Comparison of ENCODE assay signal across 21 cellular contexts in the genomic region with DNA sequence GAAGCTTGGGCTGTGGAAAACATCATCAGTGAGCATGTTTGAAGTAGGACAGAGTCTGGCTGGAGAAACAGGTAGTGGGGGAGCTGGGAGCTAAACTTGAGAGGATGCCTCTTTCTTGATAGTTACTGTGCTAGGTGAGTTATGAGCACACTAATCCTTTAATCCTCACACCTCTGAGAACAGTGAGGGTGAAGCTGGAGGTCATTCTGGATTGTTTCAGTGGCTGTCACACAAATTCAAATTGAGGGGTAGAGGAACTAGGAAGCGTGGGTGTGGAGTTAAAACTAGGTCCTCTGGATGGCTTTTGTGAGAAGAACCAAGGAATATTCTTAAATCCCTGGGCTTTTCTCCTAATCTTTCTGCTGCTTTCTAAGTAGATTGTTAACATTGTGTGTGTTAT. TPM values are rescaled to one million over a fixed set of nuclear protein-coding genes. Genes with fewer than 3 reads are reported as not detected.
DNase-seq lines count a peak whose midpoint lies in the region; FAIRE-seq and TF ChIP-seq lines count a peak whose summit lies in the region.
"Had no signal": no experiment of that assay in that cellular context is flagged by ENCODE, and none has a peak within 500 bp of the region (broad histone marks: within the 10 kb centered on the region; RNA-seq: fewer than 3 reads in every experiment).

No MANE protein-coding gene starts in this region.

- H3F3A ChIP-seq in PC-9 (ENCODE audit: insufficient read depth, low read depth): peaks cover 14% of the 10 kb centered on the region; the same call in 1 of the 2 replicates

- DNase-seq in breast epithelium (ENCODE audit: low spot score in 2 of 2) (no peak), MCF 10A (ENCODE audit: unreplicated experiment) (no peak), PC-9 (no peak), thyroid gland (no peak), D721Med (ENCODE audit: insufficient read length, low spot score) (no peak), MV-4-11 (lab: John Stamatoyannopoulos, UW) (no peak)
- DNase-seq in activated CD4-positive, alpha-beta memory T cell treated with anti-CD3 and anti-CD28 coated beads, Interleukin-2, amount 10 ng/mL, durations not matched to agents 7 days and 5 days: no peak
- DNase-seq: activated CD4-positive, alpha-beta T cell treated with anti-CD3 and anti-CD28 coated beads, Interleukin-2, amount 50 U/mL, for 1 hour; activated gamma-delta T cell; amniotic stem cell; central memory CD4-positive, alpha-beta T cell; GF-D8; left lung; NCI-H187 treated with DMSO at 0.1 percent for 48 hours; NCI-H510A; SIG-M5; stimulated activated naive B cell treated with anti-CD40 and anti-IgM and Interleukin-4, amounts not matched to agents 10 μg/mL and 1 μg/mL and 100 μg/mL, for 72 hours; upper lobe of left lung had no signal

- TF ChIP-seq CTCF in breast epithelium (IDR thresholded peaks at IDR 0.05) (no peak), MCF 10A (IDR thresholded peaks at IDR 0.05; ENCODE audit: unreplicated experiment) (no peak), PC-9 (conservative IDR thresholded peaks at IDR 0.05) (no peak), thyroid gland (IDR thresholded peaks at IDR 0.05) (no peak), D721Med (IDR thresholded peaks at IDR 0.05; ENCODE audit: insufficient read depth, missing control alignments) (no peak)

- peak overlapping the region; percentile 0 for H3K9ac ChIP-seq in mucosa of stomach (ENCODE audit: low read length)

- H2AFZ ChIP-seq in PC-9: no peak overlapping the region

- no peaks in the 10 kb centered on the region for H3K9me3 ChIP-seq in breast epithelium
- H3K9me3 ChIP-seq in PC-9 (ENCODE audit: insufficient read depth, low read depth): no peaks in the 10 kb centered on the region
- no peaks in the 10 kb centered on the region for H3K9me3 ChIP-seq in mucosa of stomach (ENCODE audit: control insufficient read depth, low read length)
- H3K9me3 ChIP-seq in thyroid gland: no peaks in the 10 kb centered on the region
- H3K9me3 ChIP-seq: HAP-1, left lung, upper lobe of left lung had no signal

- no peak overlapping the region for H3K4me3 ChIP-seq in breast epithelium
- H3K4me3 ChIP-seq in PC-9: no peak overlapping the region
- no peak overlapping the region for H3K4me3 ChIP-seq in mucosa of stomach (ENCODE audit: low read length)
- H3K4me3 ChIP-seq in thyroid gland (replicated peaks in 1 of 3): no peak overlapping the region
- H3K4me3 ChIP-seq: HAP-1, left lung had no signal

- H4K20me1 ChIP-seq in PC-9 (ENCODE audit: insufficient read depth): peaks cover 53% of the 10 kb centered on the region

- H3K27ac ChIP-seq in breast epithelium: peak overlapping the region; percentile 27 to 91
- no peak overlapping the region for H3K27ac ChIP-seq in PC-9
- peak overlapping the region; percentile 83 to 97 (median 92) for H3K27ac ChIP-seq in thyroid gland
- H3K27ac ChIP-seq: left lung, upper lobe of left lung had no signal

- intact Hi-C loops in breast epithelium (cut with DNase I; ENCODE audit: low total_unique reads) (no loop called here), MCF 10A (cut with micrococcal nuclease) (loop anchor here (10.0 kb wide), 2 partner anchors 103 to 253 kb away; a partner anchor contains a TSS), PC-9 (cut with micrococcal nuclease; ENCODE audit: unreplicated experiment) (loop anchor here (10.0 kb wide), 1 partner anchor 393 kb away; no protein-coding TSS in a partner anchor), thyroid gland (cut with DNase I) (no loop called here)

- no peak for FAIRE-seq in D721Med (lab: Jason Lieb, UNC)

- H3K36me3 ChIP-seq in breast epithelium: no peaks in the 10 kb centered on the region
- no peaks in the 10 kb centered on the region for H3K36me3 ChIP-seq in PC-9 (ENCODE audit: low read depth)
- no peaks in the 10 kb centered on the region for H3K36me3 ChIP-seq in mucosa of stomach (ENCODE audit: control insufficient read depth, insufficient read depth, low read length)
- no peaks in the 10 kb centered on the region for H3K36me3 ChIP-seq in thyroid gland
- H3K36me3 ChIP-seq: HAP-1, left lung, upper lobe of left lung had no signal

- H3K27me3 ChIP-seq in breast epithelium (no peaks in the 10 kb centered on the region), PC-9 (ENCODE audit: insufficient read depth, low read depth) (no peaks in the 10 kb centered on the region), mucosa of stomach (ENCODE audit: control insufficient read depth, insufficient read depth, low read length) (no peaks in the 10 kb centered on the region), thyroid gland (no peaks in the 10 kb centered on the region)
- H3K27me3 ChIP-seq: left lung, upper lobe of left lung had no signal

- H3K4me3 Mint-ChIP-seq in MCF 10A (ENCODE audit: unreplicated experiment): no peak overlapping the region
- no peak overlapping the region for H3K4me3 Mint-ChIP-seq in activated CD4-positive, alpha-beta memory T cell treated with anti-CD3 and anti-CD28 coated beads, Interleukin-2, amount 10 ng/mL, durations not matched to agents 7 days and 5 days
- H3K4me3 Mint-ChIP-seq: stimulated activated naive B cell treated with anti-CD40 and anti-IgM and Interleukin-4, amounts not matched to agents 10 μg/mL and 1 μg/mL and 100 μg/mL, for 72 hours had no signal

- H3K27me3 Mint-ChIP-seq in MCF 10A (ENCODE audit: insufficient read depth, unreplicated experiment): no peaks in the 10 kb centered on the region
- H3K27me3 Mint-ChIP-seq in activated CD4-positive, alpha-beta memory T cell treated with anti-CD3 and anti-CD28 coated beads, Interleukin-2, amount 10 ng/mL, durations not matched to agents 7 days and 5 days: no peaks in the 10 kb centered on the region
- H3K27me3 Mint-ChIP-seq: B cell; stimulated activated naive B cell treated with anti-CD40 and anti-IgM and Interleukin-4, amounts not matched to agents 10 μg/mL and 1 μg/mL and 100 μg/mL, for 72 hours had no signal

- H3K27ac Mint-ChIP-seq in MCF 10A (ENCODE audit: low read depth, unreplicated experiment): no peak overlapping the region
- H3K27ac Mint-ChIP-seq in activated CD4-positive, alpha-beta memory T cell treated with anti-CD3 and anti-CD28 coated beads, Interleukin-2, amount 10 ng/mL, durations not matched to agents 7 days and 5 days: no peak overlapping the region
- H3K27ac Mint-ChIP-seq: B cell; stimulated activated naive B cell treated with anti-CD40 and anti-IgM and Interleukin-4, amounts not matched to agents 10 μg/mL and 1 μg/mL and 100 μg/mL, for 72 hours had no signal

- H3K9me2 ChIP-seq in PC-9 (ENCODE audit: insufficient read depth): no peaks in the 10 kb centered on the region

- 96% methylated on average over 1 of the region's 1 CpG for WGBS in thyroid gland, 2 donors

- peaks cover 18% of the 10 kb centered on the region for H3K36me3 Mint-ChIP-seq in MCF 10A (ENCODE audit: insufficient read depth, unreplicated experiment)
- no peaks in the 10 kb centered on the region for H3K36me3 Mint-ChIP-seq in activated CD4-positive, alpha-beta memory T cell treated with anti-CD3 and anti-CD28 coated beads, Interleukin-2, amount 10 ng/mL, durations not matched to agents 7 days and 5 days (ENCODE audit: low read depth)

- H3K9me3 Mint-ChIP-seq in MCF 10A (ENCODE audit: unreplicated experiment): no peaks in the 10 kb centered on the region
- no peaks in the 10 kb centered on the region for H3K9me3 Mint-ChIP-seq in activated CD4-positive, alpha-beta memory T cell treated with anti-CD3 and anti-CD28 coated beads, Interleukin-2, amount 10 ng/mL, durations not matched to agents 7 days and 5 days
- H3K9me3 Mint-ChIP-seq: stimulated activated naive B cell treated with anti-CD40 and anti-IgM and Interleukin-4, amounts not matched to agents 10 μg/mL and 1 μg/mL and 100 μg/mL, for 72 hours had no signal

- H3K79me2 ChIP-seq in PC-9 (ENCODE audit: low read depth): peaks cover 86% of the 10 kb centered on the region

- H3K4me2 ChIP-seq in PC-9: peak overlapping the region; percentile 90; the same call in 1 of the 2 replicates

- TF ChIP-seq POLR2A in breast epithelium (IDR thresholded peaks at IDR 0.05) (no peak), thyroid gland (IDR thresholded peaks at IDR 0.05) (no peak)

- H3K4me1 ChIP-seq in breast epithelium (peaks cover 0 to 18% of the 10 kb centered on the region in 2 donors), PC-9 (replicated peaks; ENCODE audit: insufficient read depth) (peaks cover 35% of the 10 kb centered on the region), mucosa of stomach (ENCODE audit: control insufficient read depth, insufficient read depth, low read length) (peaks cover 57% of the 10 kb centered on the region), thyroid gland (peaks cover 47 to 71% of the 10 kb centered on the region in 2 donors)

- POLR2A ChIA-PET in MCF 10A (lab: Yijun Ruan, JAX) (interaction anchor here (1.0 to 4.9 kb wide), 5 partner anchors 9 to 108 kb away, joined by 3 to 77 read pairs (median 5); a partner anchor contains a TSS), PC-9 (lab: Charles Lee; ENCODE audit: unreplicated experiment) (no interaction called here)
- POLR2A ChIA-PET in activated CD4-positive, alpha-beta memory T cell treated with anti-CD3 and anti-CD28 coated beads, Interleukin-2, amount 10 ng/mL, durations not matched to agents 7 days and 5 days (lab: Charles Lee): no interaction called here

- BruUV-seq in MCF 10A (replicated peaks; lab: Mats Ljungman, UMichigan) (no TSS peak), PC-9 (replicated peaks; lab: Mats Ljungman, UMichigan) (no TSS peak)

- CTCF ChIA-PET in MCF 10A (lab: Yijun Ruan, JAX) (interaction anchor here (0.6 to 1.8 kb wide), 7 partner anchors 14 to 149 kb away, joined by 3 to 4 read pairs (median 3); no protein-coding TSS in a partner anchor), PC-9 (lab: Charles Lee) (no interaction called here)
- CTCF ChIA-PET in activated CD4-positive, alpha-beta memory T cell treated with anti-CD3 and anti-CD28 coated beads, Interleukin-2, amount 10 ng/mL, durations not matched to agents 7 days and 5 days (lab: Charles Lee): interaction anchor here (0.6 to 1.2 kb wide), 3 partner anchors 12 to 1197 kb away, joined by 3 to 4 read pairs (median 3); no protein-coding TSS in a partner anchor

- H3K4me1 Mint-ChIP-seq in MCF 10A (ENCODE audit: insufficient read depth, unreplicated experiment): peaks cover 41% of the 10 kb centered on the region
- peaks cover 33% of the 10 kb centered on the region for H3K4me1 Mint-ChIP-seq in activated CD4-positive, alpha-beta memory T cell treated with anti-CD3 and anti-CD28 coated beads, Interleukin-2, amount 10 ng/mL, durations not matched to agents 7 days and 5 days

RNA-seq across cellular contexts. Expression of a gene that starts 3.3 kb away (rescaled TPM):
- total RNA-seq in breast epithelium: 10 to 100 TPM; 38.1 to 87.7 (median 63.9) TPM
- 19.6 and 32.4 TPM in 2 replicates for total RNA-seq in MCF 10A (2022)
- 29.8 and 34.9 TPM in 2 replicates for total RNA-seq in PC-9 (2021)
- 100 to 1,000 TPM in 1 of 4 donors, 10 to 100 TPM in 3; 91.6 to 105 (median 95.5) TPM for total RNA-seq in thyroid gland
- total RNA-seq in activated CD4-positive, alpha-beta memory T cell treated with anti-CD3 and anti-CD28 coated beads, Interleukin-2, amount 10 ng/mL, durations not matched to agents 7 days and 5 days: 10 to 100 TPM; 19.9 to 22.4 TPM

Comparison
In these comparisons a context has a peak if more than half of its experiments do, and no peak if none do; other contexts are left out.
1. intact Hi-C loops: an anchor here in MCF 10A (10.0 kb wide) and PC-9 (10.0 kb wide); none called in breast epithelium and thyroid gland.